In genomic region chr17:49835472-49835871, GRCh38 we compare ENCODE assay signal across 2 cellular contexts.
TF ChIP-seq lines count a peak whose summit lies in the region.

No MANE protein-coding gene starts in this region.

TF ChIP-seq in SK-N-SH treated with all-trans-retinoic acid at 6 μM for 48 hours, 23 proteins besides CTCF, POLR2A, EP300 and RAD21:
- TF ChIP-seq CSRNP3 (CRISPR knock-in tag; IDR thresholded peaks at IDR 0.05) (no peak), ESRRG (CRISPR knock-in tag; IDR thresholded peaks at IDR 0.05) (no peak), ZC3H10 (CRISPR knock-in tag; IDR thresholded peaks at IDR 0.05) (no peak), ZNF8 (CRISPR knock-in tag; IDR thresholded peaks at IDR 0.05) (no peak), ZFP30 (CRISPR knock-in tag; IDR thresholded peaks at IDR 0.05) (no peak), ZFP3 (CRISPR knock-in tag; IDR thresholded peaks at IDR 0.05) (no peak), SNAI2 (CRISPR knock-in tag; IDR thresholded peaks at IDR 0.05) (no peak), CREB5 (CRISPR knock-in tag; IDR thresholded peaks at IDR 0.05; ENCODE audit: low read depth) (no peak), TSHZ2 (CRISPR knock-in tag; IDR thresholded peaks at IDR 0.05) (no peak), ZNF70 (CRISPR knock-in tag; IDR thresholded peaks at IDR 0.05) (no peak), ISL1 (CRISPR knock-in tag; IDR thresholded peaks at IDR 0.05) (no peak), BACH2 (CRISPR knock-in tag; IDR thresholded peaks at IDR 0.05; ENCODE audit: borderline replicate concordance) (no peak), ARNTL (CRISPR knock-in tag; IDR thresholded peaks at IDR 0.05; ENCODE audit: borderline replicate concordance, low read depth) (no peak), PPARA (CRISPR knock-in tag; IDR thresholded peaks at IDR 0.05; ENCODE audit: borderline replicate concordance) (no peak), PATZ1 (CRISPR knock-in tag; IDR thresholded peaks at IDR 0.05; ENCODE audit: borderline replicate concordance) (no peak), TCF4 (CRISPR knock-in tag; IDR thresholded peaks at IDR 0.05; ENCODE audit: borderline replicate concordance) (no peak), RARB (CRISPR knock-in tag; IDR thresholded peaks at IDR 0.05) (no peak), TOX (CRISPR knock-in tag; IDR thresholded peaks at IDR 0.05; ENCODE audit: borderline replicate concordance) (no peak)

TF ChIP-seq in SK-N-SH, 30 proteins besides CTCF, POLR2A, EP300 and RAD21 (continued from another document):
- TF ChIP-seq USF1 (IDR thresholded peaks at IDR 0.05; ENCODE audit: borderline replicate concordance, low read depth), result no peak
- no peak for TF ChIP-seq MEF2A (IDR thresholded peaks at IDR 0.05; ENCODE audit: borderline replicate concordance, low read depth)
- no peak for TF ChIP-seq FOXJ3 (CRISPR knock-in tag; IDR thresholded peaks at IDR 0.05)
- TF ChIP-seq FOSL2 (IDR thresholded peaks at IDR 0.05; ENCODE audit: borderline replicate concordance, low read depth), result no peak
- TF ChIP-seq GATA2 (CRISPR knock-in tag; IDR thresholded peaks at IDR 0.05), result no peak
- no peak for TF ChIP-seq JUND (IDR thresholded peaks at IDR 0.05)
- no peak for TF ChIP-seq GABPA (IDR thresholded peaks at IDR 0.05; ENCODE audit: low read depth)
- TF ChIP-seq REST (IDR thresholded peaks at IDR 0.05; ENCODE audit: low read depth, low read length), result no peak
- TF ChIP-seq SIN3A (IDR thresholded peaks at IDR 0.05; ENCODE audit: borderline replicate concordance, low read depth, low read length), result no peak
- no peak for TF ChIP-seq MAX (IDR thresholded peaks at IDR 0.05; ENCODE audit: low read depth)
- TF ChIP-seq POLR2AphosphoS5 (IDR thresholded peaks at IDR 0.05; ENCODE audit: low read depth, low read length), result no peak; the same call in 1 of the 2 replicates
- no peak for TF ChIP-seq YY1 (IDR thresholded peaks at IDR 0.05; ENCODE audit: low read depth)
- no peak for TF ChIP-seq USF2 (IDR thresholded peaks at IDR 0.05; ENCODE audit: borderline replicate concordance, low read depth, low read length)
